In genomic region chr2:42513252-42513918, GRCh38 we compare ENCODE assay signal across 9 cellular contexts. TPM values are rescaled to one million over a fixed set of nuclear protein-coding genes. Genes with fewer than 3 reads are reported as not detected.
DNase-seq lines count a peak whose midpoint lies in the region; ATAC-seq and TF ChIP-seq lines count a peak whose summit lies in the region.
"Had no signal": no experiment of that assay in that cellular context is flagged by ENCODE, and none has a peak within 500 bp of the region (broad histone marks: within the 10 kb centered on the region; RNA-seq: fewer than 3 reads in every experiment).

No MANE protein-coding gene starts in this region.

- H3K4me1 Mint-ChIP-seq in activated CD8-positive, alpha-beta T cell treated with anti-CD3 and anti-CD28 coated beads, Interleukin-2, amount 10 ng/mL, durations not matched to agents 7 days and 5 days (ENCODE audit: low read depth): peaks cover 11% of the 10 kb centered on the region

- TF ChIP-seq POLR2A in tibial nerve (IDR thresholded peaks at IDR 0.05): no peak

- no peak for TF ChIP-seq EP300 in tibial nerve (IDR thresholded peaks at IDR 0.05)

- no peaks in the 10 kb centered on the region for H3K36me3 Mint-ChIP-seq in activated CD8-positive, alpha-beta T cell treated with anti-CD3 and anti-CD28 coated beads, Interleukin-2, amount 10 ng/mL, durations not matched to agents 7 days and 5 days (ENCODE audit: low read depth)

- POLR2A ChIA-PET in activated CD8-positive, alpha-beta T cell treated with anti-CD3 and anti-CD28 coated beads, Interleukin-2, amount 10 ng/mL, durations not matched to agents 7 days and 5 days (lab: Charles Lee): no interaction called here

- TF ChIP-seq CTCF in tibial nerve (IDR thresholded peaks at IDR 0.05): peak; percentile 26 to 44 (median 35)

- no peak overlapping the region for H3K4me3 Mint-ChIP-seq in activated CD8-positive, alpha-beta T cell treated with anti-CD3 and anti-CD28 coated beads, Interleukin-2, amount 10 ng/mL, durations not matched to agents 7 days and 5 days

- H3K4me3 ChIP-seq in iPS DF 6.9 (ENCODE audit: low read length) (no peak overlapping the region), tibial nerve (no peak overlapping the region)

- H3K9me3 ChIP-seq in iPS DF 6.9 (ENCODE audit: control insufficient read depth, insufficient read depth, low read length) (no peaks in the 10 kb centered on the region), tibial nerve (no peaks in the 10 kb centered on the region)
- H3K9me3 ChIP-seq: neutrophil had no signal

- H3K36me3 ChIP-seq in iPS DF 6.9 (ENCODE audit: control insufficient read depth, insufficient read depth, low read length) (no peaks in the 10 kb centered on the region), tibial nerve (no peaks in the 10 kb centered on the region)
- H3K36me3 ChIP-seq: neutrophil had no signal

- DNase-seq in DMS 273 (lab: John Stamatoyannopoulos, UW; ENCODE audit: unreplicated experiment) (peak; percentile 76), DMS 273 treated with DMSO at 0.1 percent for 48 hours (lab: John Stamatoyannopoulos, UW) (no peak), LHCN-M2 (ENCODE audit: low read depth) (peak; percentile 64), iPS DF 6.9 (ENCODE audit: low read depth, low spot score) (peak; percentile 75), tibial nerve (ENCODE audit: low spot score in 2 of 2) (peak in 1 of 2 donors; percentile 44)
- DNase-seq in activated CD8-positive, alpha-beta T cell treated with anti-CD3 and anti-CD28 coated beads, Interleukin-2, amount 10 ng/mL, durations not matched to agents 7 days and 5 days: peak; percentile 29

- no peak overlapping the region for H3K27ac Mint-ChIP-seq in activated CD8-positive, alpha-beta T cell treated with anti-CD3 and anti-CD28 coated beads, Interleukin-2, amount 10 ng/mL, durations not matched to agents 7 days and 5 days

- H3K4me1 ChIP-seq in iPS DF 6.9 (ENCODE audit: control insufficient read depth, insufficient read depth, low read length) (no peaks in the 10 kb centered on the region; the same call in 1 of the 2 replicates), tibial nerve (no peaks in the 10 kb centered on the region)

- no peaks in the 10 kb centered on the region for H3K9me3 Mint-ChIP-seq in activated CD8-positive, alpha-beta T cell treated with anti-CD3 and anti-CD28 coated beads, Interleukin-2, amount 10 ng/mL, durations not matched to agents 7 days and 5 days (ENCODE audit: insufficient read depth)

- H3K27me3 ChIP-seq in iPS DF 6.9 (ENCODE audit: control insufficient read depth, insufficient read depth, low read length) (no peaks in the 10 kb centered on the region), tibial nerve (no peaks in the 10 kb centered on the region)

- no peak for ATAC-seq in activated CD8-positive, alpha-beta T cell treated with anti-CD3 and anti-CD28 coated beads, Interleukin-2, amount 10 ng/mL, durations not matched to agents 7 days and 5 days
- no peak for ATAC-seq in GM21526 (IDR thresholded peaks at IDR 0.05; ENCODE audit: low FRiP score, unreplicated experiment)
- ATAC-seq in HG03565 (IDR thresholded peaks at IDR 0.05; ENCODE audit: unreplicated experiment): no peak

- CTCF ChIA-PET in activated CD8-positive, alpha-beta T cell treated with anti-CD3 and anti-CD28 coated beads, Interleukin-2, amount 10 ng/mL, durations not matched to agents 7 days and 5 days (lab: Charles Lee): interaction anchor here (0.7 to 1.5 kb wide), 4 partner anchors 10 to 272 kb away, joined by 3 to 14 read pairs (median 4); no protein-coding TSS in a partner anchor

- H3K27ac ChIP-seq in iPS DF 6.9 (ENCODE audit: low read length): no peak overlapping the region
- H3K27ac ChIP-seq in tibial nerve: no peak overlapping the region
- H3K27ac ChIP-seq: neutrophil had no signal

- no CpG with 5 or more reads among the region's 5 CpGs for WGBS in iPS DF 6.9 (ENCODE audit: insufficient coverage, insufficient read length)
- 70 to 73% methylated on average over 5 of the region's 5 CpGs for WGBS in tibial nerve, 2 donors

- H3K27me3 Mint-ChIP-seq in activated CD8-positive, alpha-beta T cell treated with anti-CD3 and anti-CD28 coated beads, Interleukin-2, amount 10 ng/mL, durations not matched to agents 7 days and 5 days (ENCODE audit: low read depth): no peaks in the 10 kb centered on the region

RNA-seq across cellular contexts. Expression of gene KCNG3, which starts 19.6 kb away (rescaled TPM):
- not detected in 2 replicates for total RNA-seq in LHCN-M2 (2014; rRNA removed)
- polyA plus RNA-seq in LHCN-M2 (2012): not detected
- total RNA-seq in activated CD8-positive, alpha-beta T cell treated with anti-CD3 and anti-CD28 coated beads, Interleukin-2, amount 10 ng/mL, durations not matched to agents 7 days and 5 days: under 1 TPM; 0.21 to 0.26 TPM
- total RNA-seq in tibial nerve: 10 to 100 TPM in 2 of 4 donors, 1 to 10 TPM in 2; 6.6 to 17.8 (median 9.9) TPM

RNA-seq across cellular contexts. Expression of gene MTA3, which starts 55.0 kb away (rescaled TPM):
- 18.3 and 18.8 TPM in 2 replicates for total RNA-seq in LHCN-M2 (2014; rRNA removed)
- polyA plus RNA-seq in LHCN-M2 (2012): 19.1 TPM
- 10 to 100 TPM; 26.2 to 33.4 TPM for total RNA-seq in activated CD8-positive, alpha-beta T cell treated with anti-CD3 and anti-CD28 coated beads, Interleukin-2, amount 10 ng/mL, durations not matched to agents 7 days and 5 days
- 10 to 100 TPM; 33.1 to 47.0 (median 42.5) TPM for total RNA-seq in tibial nerve
